1 cellular context compared by ENCODE assay signal in genomic region chr17:41907633-41908539, GRCh38.
TF ChIP-seq lines count a peak whose summit lies in the region.

No MANE protein-coding gene starts in this region.

TF ChIP-seq in HepG2, 621 proteins besides CTCF, POLR2A, EP300 and RAD21 (continued from another document and continues in another):
- no peak for TF ChIP-seq ZNF318 (CRISPR knock-in tag; IDR thresholded peaks at IDR 0.05)
- no peak for TF ChIP-seq CREB3 (CRISPR knock-in tag; IDR thresholded peaks at IDR 0.05)
- TF ChIP-seq ZBTB25 (CRISPR knock-in tag; IDR thresholded peaks at IDR 0.05), result peak; percentile 64; the same call in 1 of the 2 replicates
- peak; percentile 78 for TF ChIP-seq MXD4 (CRISPR knock-in tag; IDR thresholded peaks at IDR 0.05)
- peak; percentile 42; the same call in 1 of the 2 replicates for TF ChIP-seq JUN (CRISPR knock-in tag; IDR thresholded peaks at IDR 0.05)
- no peak for TF ChIP-seq TRIM24 (CRISPR knock-in tag; IDR thresholded peaks at IDR 0.05)
- no peak for TF ChIP-seq HOXA5 (CRISPR knock-in tag; IDR thresholded peaks at IDR 0.05)
- TF ChIP-seq RFXAP (CRISPR knock-in tag; IDR thresholded peaks at IDR 0.05; ENCODE audit: borderline replicate concordance), result peak; percentile 79; the same call in 1 of the 2 replicates
- no peak for TF ChIP-seq THYN1 (CRISPR knock-in tag; IDR thresholded peaks at IDR 0.05; ENCODE audit: borderline replicate concordance, low read depth)
- peak; percentile 93 for TF ChIP-seq SALL1 (CRISPR knock-in tag; IDR thresholded peaks at IDR 0.05)
- TF ChIP-seq ZNF770 (CRISPR knock-in tag; IDR thresholded peaks at IDR 0.05), result peak; percentile 89
- TF ChIP-seq PBX3 (CRISPR knock-in tag; IDR thresholded peaks at IDR 0.05; ENCODE audit: borderline replicate concordance), result no peak
- peak; percentile 82 for TF ChIP-seq THAP11 (CRISPR knock-in tag; IDR thresholded peaks at IDR 0.05)
- no peak for TF ChIP-seq ZNF569 (CRISPR knock-in tag; IDR thresholded peaks at IDR 0.05; ENCODE audit: borderline replicate concordance)
- TF ChIP-seq SAP130 (CRISPR knock-in tag; IDR thresholded peaks at IDR 0.05; ENCODE audit: low read depth), result peak; percentile 97
- TF ChIP-seq ZNF597 (CRISPR knock-in tag; IDR thresholded peaks at IDR 0.05), result no peak
- TF ChIP-seq SOX6 (IDR thresholded peaks at IDR 0.05), result no peak
- TF ChIP-seq SOX6 (CRISPR knock-in tag; IDR thresholded peaks at IDR 0.05), result peak; percentile 81
- no peak for TF ChIP-seq CREB1 (IDR thresholded peaks at IDR 0.05)
- TF ChIP-seq CREB1 (CRISPR knock-in tag; IDR thresholded peaks at IDR 0.05), result peak; percentile 60
- no peak for TF ChIP-seq ZHX1 (CRISPR knock-in tag; IDR thresholded peaks at IDR 0.05; ENCODE audit: low read depth)
- peak; percentile 91 for TF ChIP-seq RXRA (CRISPR knock-in tag; IDR thresholded peaks at IDR 0.05)
- peak; percentile 30; the same call in 1 of the 2 replicates for TF ChIP-seq ZC3H13 (CRISPR knock-in tag; IDR thresholded peaks at IDR 0.05)
- no peak for TF ChIP-seq RORA (CRISPR knock-in tag; IDR thresholded peaks at IDR 0.05)
- TF ChIP-seq PLSCR1 (CRISPR knock-in tag; IDR thresholded peaks at IDR 0.05; ENCODE audit: borderline replicate concordance), result no peak
- peak; percentile 43; the same call in 1 of the 2 replicates for TF ChIP-seq ELF1 (CRISPR knock-in tag; IDR thresholded peaks at IDR 0.05)
- no peak for TF ChIP-seq ZNF282 (IDR thresholded peaks at IDR 0.05; ENCODE audit: partially characterized antibody)
- peak; percentile 78; the same call in 1 of the 2 replicates for TF ChIP-seq MIER3 (CRISPR knock-in tag; IDR thresholded peaks at IDR 0.05; ENCODE audit: borderline replicate concordance)
- no peak for TF ChIP-seq ZIK1 (CRISPR knock-in tag; IDR thresholded peaks at IDR 0.05; ENCODE audit: borderline replicate concordance, low read depth)
- TF ChIP-seq USF2 (IDR thresholded peaks at IDR 0.05; ENCODE audit: low read depth, low read length), result no peak
- no peak for TF ChIP-seq USF2 (CRISPR knock-in tag; IDR thresholded peaks at IDR 0.05; ENCODE audit: borderline replicate concordance)
- no peak for TF ChIP-seq SIX1 (CRISPR knock-in tag; IDR thresholded peaks at IDR 0.05; ENCODE audit: borderline replicate concordance)
- no peak for TF ChIP-seq ZUFSP (CRISPR knock-in tag; IDR thresholded peaks at IDR 0.05; ENCODE audit: borderline replicate concordance)
- TF ChIP-seq ZNF543 (CRISPR knock-in tag; IDR thresholded peaks at IDR 0.05), result peak; percentile 93
- TF ChIP-seq NR3C1 (CRISPR knock-in tag; IDR thresholded peaks at IDR 0.05), result no peak
